In the genomic region with DNA sequence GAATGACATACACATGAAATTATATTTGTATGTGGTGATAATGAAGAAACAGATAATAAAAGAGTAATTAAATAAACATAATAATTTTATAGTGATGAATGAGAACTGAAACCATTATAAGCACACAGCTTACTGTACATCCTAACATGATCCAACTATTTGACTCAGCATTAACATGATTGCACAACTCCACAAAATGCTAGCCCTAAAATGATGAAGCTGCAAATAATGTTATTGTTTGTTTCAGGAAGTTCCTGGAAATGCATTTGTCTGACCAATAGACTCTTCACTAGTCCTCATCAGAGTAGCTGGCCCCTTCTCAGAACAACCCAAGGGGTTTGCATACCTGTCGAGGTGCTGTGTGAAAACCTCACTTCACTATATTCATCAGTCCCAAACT, we compare ENCODE assay signal across 22 cellular contexts.
A peak's percentile ranks its signal among the peaks of the same experiment; 100 is the strongest.
DNase-seq lines count a peak whose midpoint lies in the region; ATAC-seq and TF ChIP-seq lines count a peak whose summit lies in the region.
"Had no signal": no experiment of that assay in that cellular context is flagged by ENCODE, and none has a peak within 500 bp of the region (broad histone marks: within the 10 kb centered on the region; RNA-seq: fewer than 3 reads in every experiment).

No MANE protein-coding gene starts in this region.

- peaks cover 10% of the 10 kb centered on the region for H3K4me1 Mint-ChIP-seq in MCF 10A (ENCODE audit: insufficient read depth, unreplicated experiment)

- H3K36me3 ChIP-seq in breast epithelium = no peaks in the 10 kb centered on the region
- H3K36me3 ChIP-seq: esophagus squamous epithelium, WERI-Rb-1 had no signal

- H3K4me3 ChIP-seq in breast epithelium (no peak overlapping the region), fibroblast of the aortic adventitia (ENCODE audit: low read depth, low read length) (no peak overlapping the region)
- H3K4me3 ChIP-seq: esophagus squamous epithelium had no signal

- intact Hi-C loops in MCF 10A (cut with micrococcal nuclease) = no loop called here
- intact Hi-C loops in breast epithelium (cut with DNase I; ENCODE audit: low total_unique reads) = loop anchor here (10.0 kb wide), 1 partner anchor 48 kb away; no protein-coding TSS in a partner anchor
- intact Hi-C loops in posterior cingulate gyrus (cut with DNase I) = no loop called here

- DNase-seq in MCF 10A (ENCODE audit: unreplicated experiment) (peak; percentile 55), breast epithelium (ENCODE audit: low spot score in 2 of 2) (no peak), amniotic stem cell (lab: John Stamatoyannopoulos, UW) (peak; percentile 16), fibroblast of the aortic adventitia (ENCODE audit: low read depth) (peak; percentile 87), stromal cell of bone marrow (ENCODE audit: low read depth) (peak; percentile 75), NCI-H2081 (lab: John Stamatoyannopoulos, UW) (no peak), posterior cingulate gyrus (no peak)
- DNase-seq: activated CD8-positive, alpha-beta T cell treated with anti-CD3 and anti-CD28 coated beads, Interleukin-2, amount 10 ng/mL, durations not matched to agents 7 days and 5 days; amygdala; Caco-2; cortex of kidney; esophagus squamous epithelium; left ventricle myocardium superior; NCI-H2029 treated with DMSO at 0.1 percent for 48 hours; NCI-H69; stimulated activated CD4-positive, alpha-beta T cell treated with anti-CD3 and anti-CD28 coated beads, Interleukin-12 subunit alpha, Interleukin-12 subunit beta, amount 100 ng/mL, for 4 hours; stimulated activated naive CD4-positive, alpha-beta T cell treated with Interleukin-2 at 50 U/mL for 16 hours; T-cell; WERI-Rb-1 had no signal

- ATAC-seq in HG03139 (IDR thresholded peaks at IDR 0.05; ENCODE audit: unreplicated experiment) = no peak
- ATAC-seq: activated CD8-positive, alpha-beta T cell treated with anti-CD3 and anti-CD28 coated beads, Interleukin-2, amount 10 ng/mL, durations not matched to agents 7 days and 5 days; left ventricle myocardium superior; T-cell had no signal

- no TSS peak for BruUV-seq in MCF 10A (replicated peaks; lab: Mats Ljungman, UMichigan)

- no peaks in the 10 kb centered on the region for H3K4me1 ChIP-seq in breast epithelium
- H3K4me1 ChIP-seq: Caco-2, parathyroid adenoma had no signal

- TF ChIP-seq CTCF in MCF 10A (IDR thresholded peaks at IDR 0.05; ENCODE audit: unreplicated experiment) (no peak), breast epithelium (IDR thresholded peaks at IDR 0.05) (no peak), fibroblast of the aortic adventitia (IDR thresholded peaks at IDR 0.05; ENCODE audit: insufficient read depth, low read length) (no peak)

- H3K9me3 ChIP-seq in breast epithelium = no peaks in the 10 kb centered on the region
- H3K9me3 ChIP-seq: Caco-2, esophagus squamous epithelium had no signal

- no peak overlapping the region for H3K4me3 Mint-ChIP-seq in MCF 10A (ENCODE audit: unreplicated experiment)
- H3K4me3 Mint-ChIP-seq: activated CD8-positive, alpha-beta T cell treated with anti-CD3 and anti-CD28 coated beads, Interleukin-2, amount 10 ng/mL, durations not matched to agents 7 days and 5 days; T-cell; type B pancreatic cell had no signal

- no peaks in the 10 kb centered on the region for H3K27me3 Mint-ChIP-seq in MCF 10A (ENCODE audit: insufficient read depth, unreplicated experiment)
- H3K27me3 Mint-ChIP-seq: T-cell, type B pancreatic cell had no signal

- TF ChIP-seq POLR2A in breast epithelium (IDR thresholded peaks at IDR 0.05) = no peak

- H3K36me3 Mint-ChIP-seq in MCF 10A (ENCODE audit: insufficient read depth, unreplicated experiment) = no peaks in the 10 kb centered on the region
- H3K36me3 Mint-ChIP-seq: T-cell, type B pancreatic cell had no signal

- H3K27ac ChIP-seq in breast epithelium = no peak overlapping the region
- H3K27ac ChIP-seq: esophagus squamous epithelium, parathyroid adenoma, WERI-Rb-1 had no signal

- CTCF ChIA-PET in MCF 10A (lab: Yijun Ruan, JAX) = no interaction called here

- H3K27me3 ChIP-seq in breast epithelium = no peaks in the 10 kb centered on the region
- H3K27me3 ChIP-seq: esophagus squamous epithelium had no signal

- no peaks in the 10 kb centered on the region for H3K9me3 Mint-ChIP-seq in MCF 10A (ENCODE audit: unreplicated experiment)
- H3K9me3 Mint-ChIP-seq: type B pancreatic cell had no signal

- POLR2A ChIA-PET in MCF 10A (lab: Yijun Ruan, JAX) = interaction anchor here (1.4 kb wide), 1 partner anchor 99 kb away, joined by 3 read pairs; no protein-coding TSS in a partner anchor

- H3K27ac Mint-ChIP-seq in MCF 10A (ENCODE audit: low read depth, unreplicated experiment) = no peak overlapping the region
- H3K27ac Mint-ChIP-seq: activated CD8-positive, alpha-beta T cell treated with anti-CD3 and anti-CD28 coated beads, Interleukin-2, amount 10 ng/mL, durations not matched to agents 7 days and 5 days; T-cell; type B pancreatic cell had no signal

Comparison
In these comparisons a context has a peak if more than half of its experiments do, and no peak if none do; other contexts are left out.
1. DNase-seq: peak in MCF 10A (single experiment), amniotic stem cell (single experiment), fibroblast of the aortic adventitia (single experiment) and stromal cell of bone marrow (single experiment); none in breast epithelium (0 of 2), NCI-H2081 (0 of 2) and posterior cingulate gyrus (0 of 10).